ENCODE assay signal across 9 cellular contexts in genomic region chr11:57426439-57426753, GRCh38. TPM values are rescaled to one million over a fixed set of nuclear protein-coding genes. Genes with fewer than 3 reads are reported as not detected.
DNase-seq lines count a peak whose midpoint lies in the region; ATAC-seq, FAIRE-seq and TF ChIP-seq lines count a peak whose summit lies in the region.
"Had no signal": no experiment of that assay in that cellular context is flagged by ENCODE, and none has a peak within 500 bp of the region (broad histone marks: within the 10 kb centered on the region; RNA-seq: fewer than 3 reads in every experiment).

No MANE protein-coding gene starts in this region.

- H3K9me3 Mint-ChIP-seq in CD14-positive monocyte = no peaks in the 10 kb centered on the region

- SMC1A ChIA-PET in GM12878 (lab: Charles Lee; ENCODE audit: uncharacterized antibody, unreplicated experiment) = interaction anchor here (1.2 to 1.5 kb wide), 4 partner anchors 21 to 49 kb away, joined by 3 to 5 read pairs (median 4); no protein-coding TSS in a partner anchor

- no peak for TF ChIP-seq EP300 in GM12878 (IDR thresholded peaks at IDR 0.05; ENCODE audit: borderline replicate concordance in 1 of 2, control insufficient read depth in 1 of 2, low read depth in 2 of 2, low read length in 2 of 2)

- TF ChIP-seq POLR2A in GM12878 (IDR thresholded peaks at IDR 0.05; ENCODE audit: low read depth, low read length) = no peak

- H3K27me3 Mint-ChIP-seq in CD14-positive monocyte (ENCODE audit: low read depth in 3 of 3) = peaks cover 0 to 4% (median 2%) of the 10 kb centered on the region in 3 donors

- peak overlapping the region; percentile 4; the same call in 1 of the 2 replicates for H2AFZ ChIP-seq in GM12878 (ENCODE audit: control insufficient read depth, low read depth, low read length)

- no peaks in the 10 kb centered on the region for H4K20me1 ChIP-seq in GM12878 (ENCODE audit: control insufficient read depth, insufficient read depth)

- BruUV-seq in GM12878 (replicated peaks; lab: Mats Ljungman, UMichigan) = no TSS peak

- no peak for TF ChIP-seq RAD21 in GM12878 (IDR thresholded peaks at IDR 0.05; ENCODE audit: insufficient read depth, low read depth, low read length)

- CTCF ChIA-PET in GM12878 (lab: Yijun Ruan, JAX) = interaction anchor here (0.7 to 3.9 kb wide), 5 partner anchors 31 to 103 kb away, joined by 3 to 15 read pairs (median 7); no protein-coding TSS in a partner anchor

- peaks cover 31% of the 10 kb centered on the region for H3K4me1 ChIP-seq in GM12878 (ENCODE audit: control insufficient read depth, insufficient read depth, low read length)
- peaks cover 33% of the 10 kb centered on the region for H3K4me1 ChIP-seq in mesodermal cell (ENCODE audit: control insufficient read depth, insufficient read depth, low read length, poor library complexity, severe bottlenecking)

- peak overlapping the region; percentile 94 for H3K9ac ChIP-seq in GM12878 (ENCODE audit: control insufficient read depth, insufficient read depth, low read length)

- H3K4me2 ChIP-seq in GM12878 (ENCODE audit: control insufficient read depth, insufficient read depth) = peak overlapping the region; percentile 99

- H3K79me2 ChIP-seq in GM12878 (ENCODE audit: control insufficient read depth, insufficient read depth, low read length) = peaks cover 55% of the 10 kb centered on the region

- in situ Hi-C loops in GM12878 (cut with MboI) = no loop called here

- H3K36me3 ChIP-seq in GM12878 (ENCODE audit: control insufficient read depth in 2 of 2, insufficient read depth in 2 of 2, low read length in 1 of 2) (peaks cover 8 to 11% of the 10 kb centered on the region in 2 experiments; a peak in 3 of 4 replicates), mesodermal cell (ENCODE audit: control insufficient read depth, insufficient read depth, low read length) (peaks cover 10% of the 10 kb centered on the region)

- no peaks in the 10 kb centered on the region for H3K27me3 ChIP-seq in GM12878 (replicated peaks in 1 of 2; ENCODE audit: control insufficient read depth in 2 of 2, insufficient read depth in 2 of 2, low read length in 1 of 2)

- no peak for FAIRE-seq in GM12878 (lab: Jason Lieb, UNC)

- H3K27ac Mint-ChIP-seq in CD14-positive monocyte = peak overlapping the region; percentile 96 to 99 (median 98)

- H3K4me3 Mint-ChIP-seq in CD14-positive monocyte = peak overlapping the region; percentile 83 to 89

- intact Hi-C loops in CD14-positive monocyte (cut with micrococcal nuclease) (no loop called here), GM12878 (cut with micrococcal nuclease; ENCODE audit: unreplicated experiment) (loop anchor here (5.0 kb wide), 1 partner anchor 51 kb away; no protein-coding TSS in a partner anchor), sciatic nerve (cut with DNase I) (no loop called here)

- peak; percentile 7 for ATAC-seq in GM12878
- ATAC-seq in GM21360 (IDR thresholded peaks at IDR 0.05; ENCODE audit: unreplicated experiment) = no peak
- ATAC-seq in sciatic nerve = no peak

- POLR2A ChIA-PET in GM12878 (lab: Charles Lee) = interaction anchor here (0.7 to 3.3 kb wide), 5 partner anchors 10 to 103 kb away, joined by 3 to 22 read pairs (median 11); partner anchors contain the start of gene TNKS1BP1

- H3K36me3 Mint-ChIP-seq in CD14-positive monocyte = peaks cover 35 to 37% of the 10 kb centered on the region in 2 donors

- DNase-seq in CD14-positive monocyte (ENCODE audit: low spot score) (no peak), LoVo (ENCODE audit: low spot score) (peak; percentile 2), GM12878 (ENCODE audit: low read depth, low spot score) (no peak), sciatic nerve (ENCODE audit: low spot score) (no peak), DMS 273 (lab: John Stamatoyannopoulos, UW; ENCODE audit: unreplicated experiment) (no peak), NCI-H1930 (lab: John Stamatoyannopoulos, UW) (no peak)

- H3K27ac ChIP-seq in GM12878 (ENCODE audit: control insufficient read depth, insufficient read depth) (peak overlapping the region; percentile 97), mesodermal cell (ENCODE audit: low read depth, low read length, severe bottlenecking) (no peak overlapping the region)

- 2% methylated on average over 9 of the region's 9 CpGs for WGBS in GM12878 (ENCODE audit: insufficient coverage, insufficient replicate concordance, low lambda C conversion rate, missing lambda C conversion rate)
- 65 to 68% methylated on average over 8 to 9 of the region's 9 CpGs for WGBS in mesodermal cell (ENCODE audit: insufficient coverage in 2 of 2), 2 experiments

- H3K9me3 ChIP-seq in GM12878 (replicated peaks; ENCODE audit: control insufficient read depth, insufficient read depth, low read length) (no peaks in the 10 kb centered on the region), mesodermal cell (ENCODE audit: control insufficient read depth, low read length) (no peaks in the 10 kb centered on the region)

- TF ChIP-seq CTCF in CD14-positive monocyte (IDR thresholded peaks at IDR 0.05) (no peak), GM12878 (IDR thresholded peaks at IDR 0.05 in 2 of 3, conservative IDR thresholded peaks at IDR 0.05 in 1 of 3; ENCODE audit: control insufficient read depth in 2 of 3, extremely low read depth in 1 of 3, insufficient read depth in 1 of 3, low read depth in 3 of 3, low read length in 3 of 3) (no peak)

- H3K4me1 Mint-ChIP-seq in CD14-positive monocyte = peaks cover 62% of the 10 kb centered on the region

- RAD21 ChIA-PET in GM12878 (lab: Charles Lee; ENCODE audit: unreplicated experiment) = interaction anchor here (1.1 to 3.3 kb wide), 5 partner anchors 19 to 101 kb away, joined by 3 to 21 read pairs (median 5); no protein-coding TSS in a partner anchor

- H3K4me3 ChIP-seq in GM12878 (peak overlapping the region; percentile 88), mesodermal cell (ENCODE audit: extremely low read depth, insufficient read depth, low read length, poor library complexity, severe bottlenecking) (peak overlapping the region; percentile 49)

RNA-seq across cellular contexts. Expression of gene SLC43A3, which starts 0.5 kb away (rescaled TPM):
- 100 to 1,000 TPM; 109 to 116 TPM for polyA plus RNA-seq in CD14-positive monocyte
- 332 and 410 TPM in 2 replicates for total RNA-seq in GM12878 (2013; cell fraction: nucleolus; rRNA removed)
- 104 and 112 TPM in 2 replicates for total RNA-seq in GM12878 (2014; rRNA removed)
- total RNA-seq in GM12878 (2014; rRNA removed; fragmentation: Illumina TruSeq; extraction: Trizol) = 79.7 and 80.2 TPM in 2 replicates
- 147 and 158 TPM in 2 replicates for total RNA-seq in GM12878 (2021)
- polyA plus RNA-seq in GM12878 (2011; ENCODE audit: low read depth) = 77.0 TPM
- 129 and 237 TPM in 2 replicates for polyA plus RNA-seq in GM12878 (2011; rRNA removed)
- 362 and 451 TPM in 2 replicates for polyA plus RNA-seq in GM12878 (2011; cell fraction: cytosol; rRNA removed)
- polyA plus RNA-seq in GM12878 (2011; cell fraction: nucleus; rRNA removed) = 282 and 405 TPM in 2 replicates
- polyA plus RNA-seq in GM12878 (2012) = 84.4 and 111 TPM in 2 replicates
- 153 and 168 TPM in 2 replicates for polyA plus RNA-seq in GM12878 (2014; fragmentation: Illumina TruSeq; extraction: Trizol)
- polyA plus RNA-seq in GM12878 (2014; fragmentation: Nextera tagmentation; extraction: Ambion mirVana) = 10 to 100 TPM; 37.5 to 79.9 TPM
- polyA plus RNA-seq in GM12878 (2014; rRNA removed) = 107 and 111 TPM in 2 replicates
- polyA plus RNA-seq in GM12878 (2016; fragmentation: Nextera tagmentation; extraction: Ambion mirVana) = 100 to 1,000 TPM; 189 to 200 TPM
- polyA minus RNA-seq in GM12878 (2011; rRNA and poly(A)+ RNA removed) = 286 and 303 TPM in 2 replicates
- 73.4 and 78.4 TPM in 2 replicates for polyA minus RNA-seq in GM12878 (2011; cell fraction: cytosol; rRNA and poly(A)+ RNA removed)
- polyA minus RNA-seq in GM12878 (2011; cell fraction: nucleus; rRNA and poly(A)+ RNA removed) = 142 and 145 TPM in 2 replicates
- 19.2 TPM for polyA plus RNA-seq in mesodermal cell (2013, experiment 1 of 2)
- polyA plus RNA-seq in mesodermal cell (2013, experiment 2 of 2) = 14.5 TPM
- total RNA-seq in sciatic nerve = 75.4 TPM

RNA-seq across cellular contexts. Expression of gene RTN4RL2, which starts 33.9 kb away (rescaled TPM):
- polyA plus RNA-seq in CD14-positive monocyte (under 1 TPM; 0.40 to 0.53 TPM), GM12878 (2011; rRNA removed) (not detected in 2 replicates), GM12878 (2014; fragmentation: Illumina TruSeq; extraction: Trizol) (not detected in 2 replicates), GM12878 (2014; fragmentation: Nextera tagmentation; extraction: Ambion mirVana) (under 1 TPM in 1 of 2 experiments, not detected in 1; 0.14 TPM), GM12878 (2014; rRNA removed) (0.58 and 0.88 TPM in 2 replicates), GM12878 (2016; fragmentation: Nextera tagmentation; extraction: Ambion mirVana) (under 1 TPM; 0.48 to 0.55 TPM)
- total RNA-seq in GM12878 (2013; cell fraction: nucleolus; rRNA removed) = not detected in 2 replicates
- total RNA-seq in GM12878 (2014; rRNA removed) (0.33 and 0.34 TPM in 2 replicates), GM12878 (2014; rRNA removed; fragmentation: Illumina TruSeq; extraction: Trizol) (not detected in 2 replicates), GM12878 (2021) (1.0 and 1.1 TPM in 2 replicates), sciatic nerve (2.5 TPM)
- polyA plus RNA-seq in GM12878 (2011; ENCODE audit: low read depth) = not detected
- polyA plus RNA-seq in GM12878 (2011; cell fraction: cytosol; rRNA removed) = 0.03 and 0.09 TPM in 2 replicates
- polyA plus RNA-seq in GM12878 (2011; cell fraction: nucleus; rRNA removed) = 0.22 and 0.39 TPM in 2 replicates
- 0.08 and 0.11 TPM in 2 replicates for polyA plus RNA-seq in GM12878 (2012)
- not detected in 2 replicates for polyA minus RNA-seq in GM12878 (2011; rRNA and poly(A)+ RNA removed)
- not detected in 2 replicates for polyA minus RNA-seq in GM12878 (2011; cell fraction: cytosol; rRNA and poly(A)+ RNA removed)
- 0.36 and 0.38 TPM in 2 replicates for polyA minus RNA-seq in GM12878 (2011; cell fraction: nucleus; rRNA and poly(A)+ RNA removed)
- polyA plus RNA-seq in mesodermal cell (2013, experiment 1 of 2) = 2.5 TPM
- polyA plus RNA-seq in mesodermal cell (2013, experiment 2 of 2) = 1.9 TPM

RNA-seq across cellular contexts. Expression of gene PRG2, which starts 35.9 kb away (rescaled TPM):
- polyA plus RNA-seq in CD14-positive monocyte = not detected
- 1.2 and 1.3 TPM in 2 replicates for total RNA-seq in GM12878 (2013; cell fraction: nucleolus; rRNA removed)
- total RNA-seq in GM12878 (2014; rRNA removed) = 0.68 TPM in 1 of 2 replicates, not detected in the other
- 0.41 TPM in 1 of 2 replicates, not detected in the other for total RNA-seq in GM12878 (2014; rRNA removed; fragmentation: Illumina TruSeq; extraction: Trizol)
- 1.7 and 2.0 TPM in 2 replicates for total RNA-seq in GM12878 (2021)
- 1.2 TPM for polyA plus RNA-seq in GM12878 (2011; ENCODE audit: low read depth)
- polyA plus RNA-seq in GM12878 (2011; rRNA removed) = 0.23 and 0.43 TPM in 2 replicates
- polyA plus RNA-seq in GM12878 (2011; cell fraction: cytosol; rRNA removed) = 0.87 and 1.3 TPM in 2 replicates
- 7.3 and 7.5 TPM in 2 replicates for polyA plus RNA-seq in GM12878 (2011; cell fraction: nucleus; rRNA removed)
- 1.3 and 1.7 TPM in 2 replicates for polyA plus RNA-seq in GM12878 (2012)
- polyA plus RNA-seq in GM12878 (2014; fragmentation: Illumina TruSeq; extraction: Trizol) = 0.10 TPM in 1 of 2 replicates, not detected in the other
- polyA plus RNA-seq in GM12878 (2014; fragmentation: Nextera tagmentation; extraction: Ambion mirVana) = 1 to 10 TPM in 1 of 2 experiments, under 1 TPM in 1; 0.88 to 1.0 TPM
- 0.25 and 0.40 TPM in 2 replicates for polyA plus RNA-seq in GM12878 (2014; rRNA removed)
- under 1 TPM in 1 of 2 experiments, not detected in 1; 0.19 TPM for polyA plus RNA-seq in GM12878 (2016; fragmentation: Nextera tagmentation; extraction: Ambion mirVana)
- 0.72 and 1.2 TPM in 2 replicates for polyA minus RNA-seq in GM12878 (2011; rRNA and poly(A)+ RNA removed)
- not detected in 2 replicates for polyA minus RNA-seq in GM12878 (2011; cell fraction: cytosol; rRNA and poly(A)+ RNA removed)
- polyA minus RNA-seq in GM12878 (2011; cell fraction: nucleus; rRNA and poly(A)+ RNA removed) = 0.36 and 1.1 TPM in 2 replicates
- 0.48 TPM for polyA plus RNA-seq in mesodermal cell (2013, experiment 1 of 2)
- polyA plus RNA-seq in mesodermal cell (2013, experiment 2 of 2) = not detected
- not detected for total RNA-seq in sciatic nerve
- polyA plus RNA-seq: neural cell had no signal

RNA-seq across cellular contexts. Expression of gene PRG3, which starts 45.4 kb away (rescaled TPM):
- polyA plus RNA-seq in CD14-positive monocyte = not detected
- total RNA-seq in GM12878 (2013; cell fraction: nucleolus; rRNA removed) = not detected in 2 replicates
- total RNA-seq in GM12878 (2014; rRNA removed) = not detected in 2 replicates
- total RNA-seq in GM12878 (2014; rRNA removed; fragmentation: Illumina TruSeq; extraction: Trizol) = not detected in 2 replicates
- total RNA-seq in GM12878 (2021) = not detected in 2 replicates
- polyA plus RNA-seq in GM12878 (2011; ENCODE audit: low read depth) = not detected
- polyA plus RNA-seq in GM12878 (2011; rRNA removed) = not detected in 2 replicates
- polyA plus RNA-seq in GM12878 (2011; cell fraction: cytosol; rRNA removed) = not detected in 2 replicates
- polyA plus RNA-seq in GM12878 (2011; cell fraction: nucleus; rRNA removed) = not detected in 2 replicates
- not detected in 2 replicates for polyA plus RNA-seq in GM12878 (2012)
- polyA plus RNA-seq in GM12878 (2014; fragmentation: Illumina TruSeq; extraction: Trizol) = not detected in 2 replicates
- not detected for polyA plus RNA-seq in GM12878 (2014; fragmentation: Nextera tagmentation; extraction: Ambion mirVana)
- polyA plus RNA-seq in GM12878 (2014; rRNA removed) = not detected in 2 replicates
- not detected for polyA plus RNA-seq in GM12878 (2016; fragmentation: Nextera tagmentation; extraction: Ambion mirVana)
- not detected in 2 replicates for polyA minus RNA-seq in GM12878 (2011; rRNA and poly(A)+ RNA removed)
- polyA minus RNA-seq in GM12878 (2011; cell fraction: cytosol; rRNA and poly(A)+ RNA removed) = not detected in 2 replicates
- polyA minus RNA-seq in GM12878 (2011; cell fraction: nucleus; rRNA and poly(A)+ RNA removed) = not detected in 2 replicates
- not detected for polyA plus RNA-seq in mesodermal cell (2013, experiment 1 of 2)
- polyA plus RNA-seq in mesodermal cell (2013, experiment 2 of 2) = not detected
- total RNA-seq in sciatic nerve = not detected
- polyA plus RNA-seq: neural cell had no signal
